ENCODE assay signal across 8 cellular contexts in the genomic region with DNA sequence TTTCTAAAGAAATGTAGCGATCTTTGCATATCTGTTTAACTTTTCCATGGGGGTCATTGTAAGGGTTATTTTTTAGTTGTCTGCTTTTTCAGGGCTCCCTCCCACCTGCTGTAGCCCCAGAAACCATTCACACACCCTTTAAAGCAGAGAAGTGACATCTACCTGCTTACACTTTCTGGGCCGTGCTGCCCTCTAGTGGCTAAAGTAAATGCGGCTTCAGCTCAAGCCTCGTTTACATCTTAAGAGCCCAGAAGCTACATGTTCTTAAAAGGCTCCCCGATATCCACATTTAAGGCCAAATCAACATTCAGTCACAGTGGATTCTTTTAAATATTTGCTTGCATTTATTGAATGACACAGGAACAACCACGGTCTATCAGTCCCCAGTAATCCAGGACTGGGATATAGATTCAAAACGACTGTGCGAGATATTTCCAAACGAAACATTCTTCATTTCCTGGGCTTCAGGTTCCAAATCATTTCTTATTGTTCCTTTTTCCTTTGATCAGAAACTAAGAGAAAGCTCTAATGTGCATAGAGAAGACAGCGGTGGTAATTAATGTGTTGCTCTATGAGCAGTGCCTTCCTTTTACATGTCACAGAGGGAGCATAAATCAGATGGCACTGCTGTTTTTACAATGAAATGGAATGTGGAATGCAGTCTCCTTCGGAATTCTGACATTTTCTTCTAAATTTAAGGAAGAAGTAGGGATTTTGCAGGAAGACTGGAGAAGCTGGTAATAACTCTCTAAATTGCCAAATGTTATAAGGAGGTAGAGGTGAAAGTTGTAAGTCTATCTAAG.
DNase-seq lines count a peak whose midpoint lies in the region; ATAC-seq and TF ChIP-seq lines count a peak whose summit lies in the region.

No MANE protein-coding gene starts in this region.

- DNase-seq in GM10266 (ENCODE audit: extremely low spot score) = peak; percentile 34
- DNase-seq in H4 (ENCODE audit: low spot score) = peak; percentile 62
- peak; percentile 66 for DNase-seq in SK-MEL-5 (ENCODE audit: low read depth, low spot score)
- peak; percentile 71 for DNase-seq in activated naive CD4-positive, alpha-beta T cell treated with anti-CD3 and anti-CD28 coated beads, Interleukin-2, amount 10 ng/mL, durations not matched to agents 7 days and 5 days
- DNase-seq in heart left ventricle = peak in 4 of 5 donors; percentile 44 to 71 (median 48)
- DNase-seq in pulmonary artery endothelial cell (ENCODE audit: low read depth, low spot score) = peak; percentile 19
- DNase-seq in mesenteric fat pad (ENCODE audit: low spot score) = no peak

- no peak overlapping the region for H3K27ac ChIP-seq in heart left ventricle

- H3K4me1 ChIP-seq in Loucy (ENCODE audit: insufficient read depth, low read length, poor library complexity, severe bottlenecking) = no peaks in the 10 kb centered on the region
- no peaks in the 10 kb centered on the region for H3K4me1 ChIP-seq in heart left ventricle

- no peaks in the 10 kb centered on the region for H3K79me2 ChIP-seq in Loucy (ENCODE audit: insufficient read depth, low read length)

- WGBS in heart left ventricle, 4 donors = 31 to 36% (median 32%) methylated on average over 11 of the region's 11 CpGs

- H3K36me3 Mint-ChIP-seq in activated naive CD4-positive, alpha-beta T cell treated with anti-CD3 and anti-CD28 coated beads, Interleukin-2, amount 10 ng/mL, durations not matched to agents 7 days and 5 days = no peaks in the 10 kb centered on the region

- H3K36me3 ChIP-seq in Loucy (ENCODE audit: insufficient read depth, low read length) (no peaks in the 10 kb centered on the region), heart left ventricle (no peaks in the 10 kb centered on the region)

- no peak overlapping the region for H3K4me2 ChIP-seq in Loucy (ENCODE audit: low read depth, low read length, poor library complexity, severe bottlenecking)

- H3K27ac Mint-ChIP-seq in activated naive CD4-positive, alpha-beta T cell treated with anti-CD3 and anti-CD28 coated beads, Interleukin-2, amount 10 ng/mL, durations not matched to agents 7 days and 5 days = no peak overlapping the region

- H4K20me1 ChIP-seq in Loucy (ENCODE audit: insufficient read depth, low read length, poor library complexity, severe bottlenecking) = no peaks in the 10 kb centered on the region

- H3K9me2 ChIP-seq in Loucy (replicated peaks; ENCODE audit: low read depth, low read length) = no peaks in the 10 kb centered on the region

- no peaks in the 10 kb centered on the region for H3K4me1 Mint-ChIP-seq in activated naive CD4-positive, alpha-beta T cell treated with anti-CD3 and anti-CD28 coated beads, Interleukin-2, amount 10 ng/mL, durations not matched to agents 7 days and 5 days

- peak overlapping the region; percentile 18; the same call in 1 of the 2 replicates for H2AFZ ChIP-seq in Loucy (ENCODE audit: low read length)

- no peak overlapping the region for H3K9ac ChIP-seq in Loucy (ENCODE audit: low read depth, low read length, poor library complexity, severe bottlenecking)

- H3K4me3 ChIP-seq in Loucy (ENCODE audit: low read length, poor library complexity, severe bottlenecking) = no peak overlapping the region
- no peak overlapping the region for H3K4me3 ChIP-seq in heart left ventricle

- H3F3A ChIP-seq in Loucy (ENCODE audit: low read depth) = no peaks in the 10 kb centered on the region

- no peaks in the 10 kb centered on the region for H3K9me3 Mint-ChIP-seq in activated naive CD4-positive, alpha-beta T cell treated with anti-CD3 and anti-CD28 coated beads, Interleukin-2, amount 10 ng/mL, durations not matched to agents 7 days and 5 days

- in situ Hi-C loops in SK-MEL-5 (cut with HindIII; ENCODE audit: low pct_unique_long_range_greater_than_20kb, low sequenced_read_pairs) = no loop called here

- no peak for TF ChIP-seq POLR2A in heart left ventricle (IDR thresholded peaks at IDR 0.05)

- H3K27me3 Mint-ChIP-seq in activated naive CD4-positive, alpha-beta T cell treated with anti-CD3 and anti-CD28 coated beads, Interleukin-2, amount 10 ng/mL, durations not matched to agents 7 days and 5 days = no peaks in the 10 kb centered on the region

- CTCF ChIA-PET in activated naive CD4-positive, alpha-beta T cell treated with anti-CD3 and anti-CD28 coated beads, Interleukin-2, amount 10 ng/mL, durations not matched to agents 7 days and 5 days (lab: Charles Lee) = interaction anchor here (0.6 to 2.9 kb wide), 11 partner anchors 21 to 595 kb away, joined by 3 to 45 read pairs (median 3); no protein-coding TSS in a partner anchor

- H3K27me3 ChIP-seq in Loucy (ENCODE audit: insufficient read depth, low read length, poor library complexity, severe bottlenecking) (no peaks in the 10 kb centered on the region), heart left ventricle (peaks cover 0 to 4% (median 0%) of the 10 kb centered on the region in 9 donors)

- TF ChIP-seq CTCF in GM10266 (IDR thresholded peaks at IDR 0.05; ENCODE audit: control insufficient read depth, insufficient read depth, low read depth, missing control alignments) (peak; percentile 91), Loucy (conservative IDR thresholded peaks at IDR 0.05; ENCODE audit: low read length) (peak; percentile 98), heart left ventricle (IDR thresholded peaks at IDR 0.05) (peak; percentile 73 to 94 (median 85))

- H3K9me3 ChIP-seq in Loucy (ENCODE audit: insufficient read depth, low read depth, low read length) (no peaks in the 10 kb centered on the region), heart left ventricle (no peaks in the 10 kb centered on the region)

- intact Hi-C loops in heart left ventricle (cut with DNase I) = loop anchor here in 9 of 10 donors (1.0 to 10.0 kb wide), 6 partner anchors 279 to 987 kb away; no protein-coding TSS in a partner anchor

- no peak overlapping the region for H3K4me3 Mint-ChIP-seq in activated naive CD4-positive, alpha-beta T cell treated with anti-CD3 and anti-CD28 coated beads, Interleukin-2, amount 10 ng/mL, durations not matched to agents 7 days and 5 days

- ATAC-seq in heart left ventricle = peak in 3 of 4 donors; percentile 49 to 65 (median 65)
